13 cellular contexts compared by ENCODE assay signal in genomic region chr11:131656839-131657211, GRCh38.
"Had no signal": no experiment of that assay in that cellular context is flagged by ENCODE, and none has a peak within 500 bp of the region (broad histone marks: within the 10 kb centered on the region; RNA-seq: fewer than 3 reads in every experiment).

No MANE protein-coding gene starts in this region.

- H3K27me3 Mint-ChIP-seq: activated CD4-positive, alpha-beta memory T cell treated with anti-CD3 and anti-CD28 coated beads, Interleukin-2, amount 10 ng/mL, durations not matched to agents 7 days and 5 days had no signal

- H3K36me3 Mint-ChIP-seq: activated naive CD8-positive, alpha-beta T cell treated with anti-CD3 and anti-CD28 coated beads for 36 hours; naive thymus-derived CD8-positive, alpha-beta T cell had no signal

- H3K36me3 ChIP-seq: heart left ventricle, suprapubic skin, upper lobe of right lung had no signal

- H3K27ac Mint-ChIP-seq: activated CD4-positive, alpha-beta memory T cell treated with anti-CD3 and anti-CD28 coated beads, Interleukin-2, amount 10 ng/mL, durations not matched to agents 7 days and 5 days; activated naive CD8-positive, alpha-beta T cell treated with anti-CD3 and anti-CD28 coated beads for 36 hours; naive thymus-derived CD8-positive, alpha-beta T cell had no signal

- H3K9me3 ChIP-seq: heart left ventricle, mucosa of descending colon, suprapubic skin, upper lobe of right lung had no signal

- H3K4me3 Mint-ChIP-seq: activated CD4-positive, alpha-beta memory T cell treated with anti-CD3 and anti-CD28 coated beads, Interleukin-2, amount 10 ng/mL, durations not matched to agents 7 days and 5 days; activated naive CD8-positive, alpha-beta T cell treated with anti-CD3 and anti-CD28 coated beads for 36 hours; naive thymus-derived CD8-positive, alpha-beta T cell had no signal

- H3K4me3 ChIP-seq: heart left ventricle, mucosa of descending colon, suprapubic skin, upper lobe of right lung had no signal

- H3K9me3 Mint-ChIP-seq: activated CD4-positive, alpha-beta memory T cell treated with anti-CD3 and anti-CD28 coated beads, Interleukin-2, amount 10 ng/mL, durations not matched to agents 7 days and 5 days; activated naive CD8-positive, alpha-beta T cell treated with anti-CD3 and anti-CD28 coated beads for 36 hours had no signal

- H3K27ac ChIP-seq: heart left ventricle, suprapubic skin, upper lobe of right lung had no signal

- H3K4me1 Mint-ChIP-seq: activated CD4-positive, alpha-beta memory T cell treated with anti-CD3 and anti-CD28 coated beads, Interleukin-2, amount 10 ng/mL, durations not matched to agents 7 days and 5 days; activated naive CD8-positive, alpha-beta T cell treated with anti-CD3 and anti-CD28 coated beads for 36 hours; naive thymus-derived CD8-positive, alpha-beta T cell had no signal

- H3K4me1 ChIP-seq: heart left ventricle, suprapubic skin, upper lobe of right lung had no signal

- DNase-seq: activated CD4-positive, alpha-beta memory T cell treated with anti-CD3 and anti-CD28 coated beads, Interleukin-2, amount 10 ng/mL, durations not matched to agents 7 days and 5 days; activated gamma-delta T cell; activated naive CD8-positive, alpha-beta T cell treated with anti-CD3 and anti-CD28 coated beads for 36 hours; activated T-cell treated with anti-CD3 and anti-CD28 coated beads, Interleukin-2, amount 50 U/mL, for 48 hours; heart left ventricle; left colon; mucosa of descending colon; naive thymus-derived CD8-positive, alpha-beta T cell; stimulated activated CD4-positive, alpha-beta T cell treated with anti-CD3 and anti-CD28 coated beads, Interleukin-2, amount 100 ng/mL, for 48 hours; stimulated activated CD8-positive, alpha-beta memory T cell treated with anti-CD3 and anti-CD28 coated beads, Interleukin-4, amount 100 ng/mL, for 48 hours; stimulated activated naive CD8-positive, alpha-beta T cell treated with anti-CD3 and anti-CD28 coated beads, Interleukin-15, Interleukin-2, amounts not matched to agents 100 U/mL and 50 U/mL, for 24 hours; upper lobe of right lung had no signal
